ENCODE assay signal across 8 cellular contexts in the genomic region with DNA sequence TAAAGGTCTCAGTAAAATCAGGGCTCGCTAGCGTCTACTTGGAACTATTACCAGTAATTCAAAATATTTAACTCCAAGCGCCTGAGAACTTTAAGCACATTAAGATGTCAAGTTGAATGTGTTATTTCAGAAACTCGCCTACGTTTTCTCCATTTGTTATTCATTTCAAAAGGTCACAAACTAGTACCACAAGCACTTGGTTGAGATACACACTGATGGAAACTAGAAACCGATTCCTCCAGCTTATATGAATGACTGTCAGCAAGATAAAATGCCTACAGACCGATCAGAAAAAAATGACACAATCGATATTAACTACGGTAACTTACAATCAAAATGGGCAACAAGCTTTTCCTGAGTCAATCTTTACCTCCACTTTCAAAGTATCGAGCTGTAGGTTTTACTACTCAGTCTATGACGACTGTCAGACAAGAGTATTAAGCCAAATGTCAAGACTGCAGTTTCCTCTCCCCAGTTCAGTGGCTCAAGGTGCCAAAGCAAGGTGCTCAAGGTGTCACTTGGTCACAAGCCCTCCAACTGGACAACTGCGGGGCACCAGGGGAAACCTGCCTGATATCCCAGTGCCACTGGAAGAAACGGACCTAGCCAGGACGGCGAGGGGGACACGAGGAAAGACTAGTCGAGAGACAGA. TPM values are rescaled to one million over a fixed set of nuclear protein-coding genes. Genes with fewer than 3 reads are reported as not detected.
DNase-seq lines count a peak whose midpoint lies in the region; ATAC-seq and TF ChIP-seq lines count a peak whose summit lies in the region.

No MANE protein-coding gene starts in this region.

- H3K27ac Mint-ChIP-seq in Calu3 (ENCODE audit: unreplicated experiment) (peak overlapping the region; percentile 73), naive B cell (peak overlapping the region; percentile 84 to 99 (median 97))

- CTCF ChIA-PET in Calu3 (lab: Charles Lee): interaction anchor here (0.6 to 1.4 kb wide), 2 partner anchors 57 to 168 kb away, joined by 3 to 4 read pairs; no protein-coding TSS in a partner anchor

- H3K4me3 Mint-ChIP-seq in Calu3 (ENCODE audit: low read depth, unreplicated experiment) (peak overlapping the region; percentile 87), naive B cell (peak overlapping the region; percentile 92 to 99 (median 95))

- intact Hi-C loops in Calu3 (cut with micrococcal nuclease; ENCODE audit: unreplicated experiment): loop anchor here (5.0 kb wide), 1 partner anchor 44 kb away; a partner anchor contains a TSS

- TF ChIP-seq CTCF in Calu3 (IDR thresholded peaks at IDR 0.05; ENCODE audit: unreplicated experiment) (no peak), LNCaP clone FGC (IDR thresholded peaks at IDR 0.05; ENCODE audit: control insufficient read depth, extremely low read depth, insufficient read depth) (no peak), cardiac fibroblast (IDR thresholded peaks at IDR 0.05; ENCODE audit: low read depth, low read length) (no peak)

- H3K27me3 Mint-ChIP-seq in Calu3 (ENCODE audit: unreplicated experiment) (peaks cover 24% of the 10 kb centered on the region), naive B cell (peaks cover 23 to 27% (median 25%) of the 10 kb centered on the region in 3 donors)

- H3K4me3 ChIP-seq in LNCaP clone FGC (ENCODE audit: low read depth, low read length) (peak overlapping the region; percentile 100), cardiac fibroblast (replicated peaks in 1 of 2; ENCODE audit: low read depth in 2 of 2, low read length in 2 of 2) (peak overlapping the region; percentile 81 to 96)

- H3K4me1 Mint-ChIP-seq in Calu3 (ENCODE audit: low read depth, unreplicated experiment): peaks cover 11% of the 10 kb centered on the region
- peaks cover 33 to 50% (median 43%) of the 10 kb centered on the region in 3 donors for H3K4me1 Mint-ChIP-seq in naive B cell

- BruUV-seq in Calu3 (replicated peaks; lab: Mats Ljungman, UMichigan): TSS peak; percentile 67

- H3K36me3 Mint-ChIP-seq in Calu3 (ENCODE audit: insufficient read depth, unreplicated experiment) (peaks cover 49% of the 10 kb centered on the region), naive B cell (peaks cover 0 to 9% of the 10 kb centered on the region in 2 donors)

- DNase-seq in Calu3: no peak
- DNase-seq in LNCaP clone FGC (ENCODE audit: low read depth): no peak
- no peak for DNase-seq in cardiac fibroblast (ENCODE audit: low read depth in 2 of 2)
- DNase-seq in naive B cell: no peak
- DNase-seq in hypothalamus (lab: John Stamatoyannopoulos, UW): no peak
- DNase-seq in NCI-H2107 (lab: John Stamatoyannopoulos, UW): no peak
- no peak for DNase-seq in A172 (ENCODE audit: low spot score)

- ATAC-seq in naive B cell (ENCODE audit: low read depth in 2 of 2) (peak in 1 of 2 donors; percentile 8), GM21390 (IDR thresholded peaks at IDR 0.05; ENCODE audit: unreplicated experiment) (no peak)

- H3K9me3 Mint-ChIP-seq in Calu3 (ENCODE audit: low read depth, unreplicated experiment): no peaks in the 10 kb centered on the region
- peaks cover 0 to 2% (median 0%) of the 10 kb centered on the region in 7 donors for H3K9me3 Mint-ChIP-seq in naive B cell

RNA-seq across cellular contexts. Expression of a gene that starts 0.7 kb away (rescaled TPM):
- total RNA-seq in Calu3 (2022): 80.7 and 84.5 TPM in 2 replicates
- polyA plus RNA-seq in naive B cell (ENCODE audit: low read depth in 6 of 6): 10 to 100 TPM; 31.4 to 68.1 (median 53.0) TPM
- total RNA-seq in A172 (2014; rRNA removed; shearing (Covaris generic)): 34.6 and 45.0 TPM in 2 replicates

RNA-seq across cellular contexts. Expression of a gene that starts 3.0 kb away (rescaled TPM):
- 0.27 and 0.61 TPM in 2 replicates for total RNA-seq in Calu3 (2022)
- polyA plus RNA-seq in naive B cell (ENCODE audit: low read depth in 6 of 6): 1 to 10 TPM in 2 of 6 donors, under 1 TPM in 3, not detected in 1; 0.31 to 2.6 (median 0.72) TPM
- total RNA-seq in A172 (2014; rRNA removed; shearing (Covaris generic)): 0.19 TPM in 1 of 2 replicates, not detected in the other

RNA-seq across cellular contexts. Expression of a gene that starts 7.4 kb away (rescaled TPM):
- 0.17 and 0.34 TPM in 2 replicates for total RNA-seq in Calu3 (2022)
- polyA plus RNA-seq in naive B cell (ENCODE audit: low read depth in 6 of 6): 1 to 10 TPM in 2 of 6 donors, under 1 TPM in 2, not detected in 2; 0.70 to 1.6 (median 1.1) TPM
- total RNA-seq in A172 (2014; rRNA removed; shearing (Covaris generic)): not detected in 2 replicates

RNA-seq across cellular contexts. Expression of a gene that starts 32.0 kb away (rescaled TPM):
- total RNA-seq in Calu3 (2022): 122 and 137 TPM in 2 replicates
- 10 to 100 TPM; 40.8 to 64.9 (median 54.0) TPM for polyA plus RNA-seq in naive B cell (ENCODE audit: low read depth in 6 of 6)
- 98.5 and 104 TPM in 2 replicates for total RNA-seq in A172 (2014; rRNA removed; shearing (Covaris generic))

RNA-seq across cellular contexts. Expression of a gene that starts 44.5 kb away (rescaled TPM):
- total RNA-seq in Calu3 (2022): 51.8 and 59.7 TPM in 2 replicates
- not detected for polyA plus RNA-seq in naive B cell (ENCODE audit: low read depth in 6 of 6)
- not detected in 2 replicates for total RNA-seq in A172 (2014; rRNA removed; shearing (Covaris generic))
